Comparison of ENCODE assay signal across 17 cellular contexts in genomic region chr1:165635329-165635728, GRCh38. TPM values are rescaled to one million over a fixed set of nuclear protein-coding genes. Genes with fewer than 3 reads are reported as not detected.
DNase-seq lines count a peak whose midpoint lies in the region; ATAC-seq and TF ChIP-seq lines count a peak whose summit lies in the region.
"Had no signal": no experiment of that assay in that cellular context is flagged by ENCODE, and none has a peak within 500 bp of the region (broad histone marks: within the 10 kb centered on the region; RNA-seq: fewer than 3 reads in every experiment).

No MANE protein-coding gene starts in this region.

- H3K9me3 Mint-ChIP-seq in brain, result no peaks in the 10 kb centered on the region
- H3K9me3 Mint-ChIP-seq: activated CD8-positive, alpha-beta T cell treated with anti-CD3 and anti-CD28 coated beads for 36 hours; activated T-helper 2 cell treated with anti-CD3 and anti-CD28 coated beads, Interferon-gamma antibody, Interleukin-2, Interleukin-4, amounts not matched to agents 10 μg/mL and 5 μg/mL and 100 μg/mL, durations not matched to agents 14 hours and 24 hours and 36 hours; naive thymus-derived CD8-positive, alpha-beta T cell had no signal

- CTCF ChIA-PET in HEK293 (lab: Yijun Ruan, JAX), result interaction anchor here (0.6 kb wide), 1 partner anchor 509 kb away, joined by 3 read pairs; no protein-coding TSS in a partner anchor

- DNase-seq in renal cortical epithelial cell (ENCODE audit: low read depth) (peak; percentile 92), GM13977 (ENCODE audit: low spot score) (no peak), CD1c-positive myeloid dendritic cell (ENCODE audit: extremely low spot score) (no peak)
- no peak for DNase-seq in activated CD4-positive, alpha-beta T cell treated with anti-CD3 and anti-CD28 coated beads, Interleukin-2, amount 50 U/mL, for 1 hour
- DNase-seq: activated CD8-positive, alpha-beta T cell treated with anti-CD3 and anti-CD28 coated beads for 36 hours; aorta; colonic mucosa; left ventricle myocardium superior; naive thymus-derived CD8-positive, alpha-beta T cell; NCI-H1105; NCI-H2171 treated with DMSO at 0.1 percent for 48 hours had no signal

- H3K27ac Mint-ChIP-seq in brain, result no peak overlapping the region
- H3K27ac Mint-ChIP-seq: activated CD8-positive, alpha-beta T cell treated with anti-CD3 and anti-CD28 coated beads for 36 hours; activated T-helper 2 cell treated with anti-CD3 and anti-CD28 coated beads, Interferon-gamma antibody, Interleukin-2, Interleukin-4, amounts not matched to agents 10 μg/mL and 5 μg/mL and 100 μg/mL, durations not matched to agents 14 hours and 24 hours and 36 hours; naive thymus-derived CD8-positive, alpha-beta T cell had no signal

- no peaks in the 10 kb centered on the region for H3K9me3 ChIP-seq in HEK293 (ENCODE audit: control insufficient read depth, insufficient read depth, low read depth, low read length)
- H3K9me3 ChIP-seq: colonic mucosa, tibial artery had no signal

- peaks cover 19% of the 10 kb centered on the region for H3K36me3 Mint-ChIP-seq in brain

- H3K27me3 Mint-ChIP-seq in brain, result no peaks in the 10 kb centered on the region
- H3K27me3 Mint-ChIP-seq: activated CD8-positive, alpha-beta T cell treated with anti-CD3 and anti-CD28 coated beads for 36 hours; naive thymus-derived CD8-positive, alpha-beta T cell had no signal

- in situ Hi-C loops in GM13977 (cut with MboI; ENCODE audit: low pct_unique_long_range_greater_than_20kb, low sequenced_read_pairs, unreplicated experiment), result no loop called here

- peaks cover 16% of the 10 kb centered on the region for H3K4me1 Mint-ChIP-seq in brain

- POLR2A ChIA-PET in HEK293 (lab: Yijun Ruan, JAX), result no interaction called here

- peaks cover 0 to 8% of the 10 kb centered on the region in 2 experiments; a peak in 2 of 3 replicates for H3K36me3 ChIP-seq in HEK293 (ENCODE audit: control insufficient read depth in 2 of 2, insufficient read depth in 1 of 2, low read length in 2 of 2)
- H3K36me3 ChIP-seq: colonic mucosa, tibial artery had no signal

- TF ChIP-seq CTCF in HEK293 (tag by site-specific recombination; IDR thresholded peaks at IDR 0.05) (no peak), brain (conservative IDR thresholded peaks at IDR 0.05) (no peak), GM13977 (IDR thresholded peaks at IDR 0.05; ENCODE audit: extremely low read depth, insufficient read depth, missing control alignments) (no peak)

- no peak overlapping the region for H3K4me3 ChIP-seq in HEK293 (ENCODE audit: low read depth, low read length)
- H3K4me3 ChIP-seq: colonic mucosa, SK-N-MC, tibial artery had no signal

- peaks cover 5% of the 10 kb centered on the region for H3K4me1 ChIP-seq in HEK293 (ENCODE audit: control insufficient read depth, insufficient read depth, low read length)

- H3K4me3 Mint-ChIP-seq in brain, result peak overlapping the region in 4 of 5 experiments; percentile 12 to 48 (median 34)
- H3K4me3 Mint-ChIP-seq: activated CD8-positive, alpha-beta T cell treated with anti-CD3 and anti-CD28 coated beads for 36 hours; naive thymus-derived CD8-positive, alpha-beta T cell had no signal

- no peak overlapping the region for H3K27ac ChIP-seq in HEK293 (ENCODE audit: extremely low read depth, low read depth, low read length)
- H3K27ac ChIP-seq: colonic mucosa, SK-N-MC had no signal

- peak; percentile 31 for ATAC-seq in GM18861 (IDR thresholded peaks at IDR 0.05; ENCODE audit: unreplicated experiment)
- ATAC-seq: activated CD8-positive, alpha-beta T cell treated with anti-CD3 and anti-CD28 coated beads for 36 hours; left ventricle myocardium superior; naive thymus-derived CD8-positive, alpha-beta T cell had no signal

TF ChIP-seq in HEK293, 187 proteins besides CTCF, POLR2A, EP300 and RAD21:
- TF ChIP-seq ZNF561 (tag by site-specific recombination; IDR thresholded peaks at IDR 0.05; ENCODE audit: borderline replicate concordance), result no peak
- TF ChIP-seq ZNF398 (tag by site-specific recombination; IDR thresholded peaks at IDR 0.05), result no peak
- 0 out of 2 replicates have a peak, but pooled peaks have one; percentile 42 for TF ChIP-seq ZBTB6 (tag by site-specific recombination; IDR thresholded peaks at IDR 0.05)

RNA-seq across cellular contexts. Expression of gene MGST3, which starts 4.3 kb away (rescaled TPM):
- 196 TPM for polyA plus RNA-seq in brain (ENCODE audit: insufficient read depth, low read depth, low replicate concordance)
- total RNA-seq in renal cortical epithelial cell, result 116 and 173 TPM in 2 replicates
